1 cellular context compared by ENCODE assay signal in genomic region chr2:27428978-27429541, GRCh38.
TF ChIP-seq lines count a peak whose summit lies in the region.

No MANE protein-coding gene starts in this region.

TF ChIP-seq in H1, 55 proteins besides CTCF, POLR2A, EP300 and RAD21:
- TF ChIP-seq POLR2AphosphoS5 (IDR thresholded peaks at IDR 0.05; ENCODE audit: low read depth, low read length) (no peak), MAFK (IDR thresholded peaks at IDR 0.05; ENCODE audit: low read depth, low read length) (no peak), ATF2 (IDR thresholded peaks at IDR 0.05; ENCODE audit: low read length) (no peak), CREB1 (IDR thresholded peaks at IDR 0.05) (peak; percentile 30; the same call in 1 of the 2 replicates), SIN3A (conservative IDR thresholded peaks at IDR 0.05 in 1 of 2, IDR thresholded peaks at IDR 0.05 in 1 of 2; ENCODE audit: low read depth in 1 of 2, low read length in 2 of 2) (0 out of 4 replicates have a peak, but pooled peaks of 1 of the 2 experiments have one; percentile 68), BACH1 (IDR thresholded peaks at IDR 0.05; ENCODE audit: low read length) (no peak), BRCA1 (IDR thresholded peaks at IDR 0.05; ENCODE audit: low read depth, low read length) (no peak), TAF7 (optimal IDR thresholded peaks at IDR 0.05; ENCODE audit: borderline replicate concordance, low read depth, low read length) (no peak), KDM1A (IDR thresholded peaks at IDR 0.05; ENCODE audit: borderline replicate concordance, low read length) (no peak), KDM5A (IDR thresholded peaks at IDR 0.05; ENCODE audit: low read length) (0 out of 2 replicates have a peak, but pooled peaks have one; percentile 19), TAF1 (IDR thresholded peaks at IDR 0.05; ENCODE audit: low read depth, low read length) (no peak), SIX5 (IDR thresholded peaks at IDR 0.05; ENCODE audit: low read depth, low read length) (no peak), EGR1 (IDR thresholded peaks at IDR 0.05; ENCODE audit: borderline replicate concordance, low read depth, low read length) (peak; percentile 31; the same call in 1 of the 2 replicates), EZH2 (IDR thresholded peaks at IDR 0.05; ENCODE audit: low read depth, low read length, severe bottlenecking) (no peak), TBP (IDR thresholded peaks at IDR 0.05; ENCODE audit: low read depth, low read length) (no peak), CHD1 (IDR thresholded peaks at IDR 0.05; ENCODE audit: low read depth, low read length) (no peak), ASH2L (IDR thresholded peaks at IDR 0.05; ENCODE audit: low read length) (no peak), GTF2F1 (IDR thresholded peaks at IDR 0.05; ENCODE audit: borderline replicate concordance, low read depth, low read length) (no peak), HDAC2 (IDR thresholded peaks at IDR 0.05; ENCODE audit: borderline replicate concordance in 1 of 2, low read depth in 2 of 2, low read length in 2 of 2) (0 out of 4 replicates have a peak, but pooled peaks of 1 of the 2 experiments have one; percentile 56), JUND (IDR thresholded peaks at IDR 0.05; ENCODE audit: low read length) (no peak), RXRA (IDR thresholded peaks at IDR 0.05; ENCODE audit: insufficient read depth, low read depth, low read length) (no peak), PHF8 (conservative IDR thresholded peaks at IDR 0.05; ENCODE audit: low read depth, low read length) (no peak), TCF12 (IDR thresholded peaks at IDR 0.05; ENCODE audit: low read depth, low read length) (no peak), USF2 (IDR thresholded peaks at IDR 0.05; ENCODE audit: low read length) (no peak), ZNF274 (IDR thresholded peaks at IDR 0.05; ENCODE audit: borderline replicate concordance, extremely low read depth, low read length) (no peak), CEBPB (IDR thresholded peaks at IDR 0.05; ENCODE audit: low read depth, low read length) (no peak), SAP30 (IDR thresholded peaks at IDR 0.05; ENCODE audit: insufficient read depth, insufficient replicate concordance, low read length) (peak; percentile 36), POU5F1 (IDR thresholded peaks at IDR 0.05; ENCODE audit: low read depth, low read length) (no peak), CTBP2 (IDR thresholded peaks at IDR 0.05; ENCODE audit: borderline replicate concordance, insufficient read depth, insufficient read length, low read length) (no peak), TEAD4 (IDR thresholded peaks at IDR 0.05; ENCODE audit: low read depth, low read length) (peak; percentile 73), FOSL1 (IDR thresholded peaks at IDR 0.05; ENCODE audit: insufficient read depth, low read depth, low read length) (no peak), NRF1 (IDR thresholded peaks at IDR 0.05; ENCODE audit: low read depth, low read length) (peak; percentile 45; the same call in 1 of the 2 replicates), RBBP5 (IDR thresholded peaks at IDR 0.05; ENCODE audit: borderline replicate concordance, low read depth, low read length) (no peak; the same call in 1 of the 2 replicates), KDM4A (IDR thresholded peaks at IDR 0.05; ENCODE audit: low read depth, low read length, severe bottlenecking) (no peak), BCL11A (IDR thresholded peaks at IDR 0.05; ENCODE audit: low read depth in 2 of 2, low read length in 2 of 2) (no peak)
- TF ChIP-seq, protein P1, sequence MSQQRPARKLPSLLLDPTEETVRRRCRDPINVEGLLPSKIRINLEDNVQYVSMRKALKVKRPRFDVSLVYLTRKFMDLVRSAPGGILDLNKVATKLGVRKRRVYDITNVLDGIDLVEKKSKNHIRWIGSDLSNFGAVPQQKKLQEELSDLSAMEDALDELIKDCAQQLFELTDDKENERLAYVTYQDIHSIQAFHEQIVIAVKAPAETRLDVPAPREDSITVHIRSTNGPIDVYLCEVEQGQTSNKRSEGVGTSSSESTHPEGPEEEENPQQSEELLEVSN (IDR thresholded peaks at IDR 0.05) = peak; percentile 82
- TF ChIP-seq, protein P2, sequence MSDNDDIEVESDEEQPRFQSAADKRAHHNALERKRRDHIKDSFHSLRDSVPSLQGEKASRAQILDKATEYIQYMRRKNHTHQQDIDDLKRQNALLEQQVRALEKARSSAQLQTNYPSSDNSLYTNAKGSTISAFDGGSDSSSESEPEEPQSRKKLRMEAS (IDR thresholded peaks at IDR 0.05) = peak; percentile 41
